Comparison of ENCODE assay signal across 14 cellular contexts in genomic region chr9:27371382-27371781, GRCh38.
DNase-seq lines count a peak whose midpoint lies in the region; ATAC-seq, FAIRE-seq and TF ChIP-seq lines count a peak whose summit lies in the region.
"Had no signal": no experiment of that assay in that cellular context is flagged by ENCODE, and none has a peak within 500 bp of the region (broad histone marks: within the 10 kb centered on the region; RNA-seq: fewer than 3 reads in every experiment).

No MANE protein-coding gene starts in this region.

- no peaks in the 10 kb centered on the region for H3K79me2 ChIP-seq in Karpas-422 (ENCODE audit: low read length)

- FAIRE-seq in colon (lab: Jason Lieb, UNC): peak; percentile 93

- H3K4me3 ChIP-seq in Karpas-422 (ENCODE audit: low read length) (no peak overlapping the region), lung (no peak overlapping the region)

- H3K9me3 ChIP-seq in Karpas-422 (ENCODE audit: low read length) (no peaks in the 10 kb centered on the region), lung (ENCODE audit: control insufficient read depth in 2 of 2, insufficient read depth in 1 of 2, low read length in 1 of 2) (no peaks in the 10 kb centered on the region)

- H3K36me3 Mint-ChIP-seq in osteocyte (ENCODE audit: unreplicated experiment): no peaks in the 10 kb centered on the region

- peak overlapping the region; percentile 12 for H3K4me2 ChIP-seq in Karpas-422 (ENCODE audit: low read depth, low read length, poor library complexity, severe bottlenecking)

- H2AFZ ChIP-seq in Karpas-422 (ENCODE audit: low read length): no peak overlapping the region

- no peak overlapping the region for H3K9ac ChIP-seq in Karpas-422 (ENCODE audit: low read length)

- H3K4me1 ChIP-seq in Karpas-422 (ENCODE audit: low read length): peaks cover 54% of the 10 kb centered on the region
- peaks cover 0 to 5% of the 10 kb centered on the region in 2 donors for H3K4me1 ChIP-seq in lung (ENCODE audit: control insufficient read depth in 2 of 2, insufficient read depth in 2 of 2, low read length in 2 of 2)

- peaks cover 59% of the 10 kb centered on the region for H3K4me1 Mint-ChIP-seq in osteocyte (ENCODE audit: unreplicated experiment)

- no peak overlapping the region for H3K27ac Mint-ChIP-seq in osteocyte (ENCODE audit: unreplicated experiment)
- H3K27ac Mint-ChIP-seq: effector memory CD8-positive, alpha-beta T cell had no signal

- H3K4me3 Mint-ChIP-seq in osteocyte (ENCODE audit: unreplicated experiment): no peak overlapping the region
- H3K4me3 Mint-ChIP-seq: effector memory CD8-positive, alpha-beta T cell had no signal

- ATAC-seq in lung (ENCODE audit: insufficient read depth, low FRiP score): peak; percentile 38
- ATAC-seq in GM19397 (IDR thresholded peaks at IDR 0.05; ENCODE audit: unreplicated experiment): no peak
- no peak for ATAC-seq in HG03520 (IDR thresholded peaks at IDR 0.05; ENCODE audit: unreplicated experiment)
- ATAC-seq: effector memory CD8-positive, alpha-beta T cell had no signal

- H3K27ac ChIP-seq in 22Rv1: peak overlapping the region; percentile 81
- H3K27ac ChIP-seq in Karpas-422 (ENCODE audit: low read length): no peak overlapping the region
- peak overlapping the region in 1 of 2 donors; percentile 24 for H3K27ac ChIP-seq in lung (ENCODE audit: low read depth in 1 of 2, low read length in 1 of 2)

- DNase-seq in Karpas-422: no peak
- no peak for DNase-seq in lung (ENCODE audit: low spot score)
- DNase-seq in NCI-H2029 (lab: John Stamatoyannopoulos, UW): no peak
- no peak for DNase-seq in osteocyte (ENCODE audit: extremely low spot score, unreplicated experiment)
- DNase-seq: activated T-cell treated with anti-CD3 and anti-CD28 coated beads, Interleukin-2, amount 50 U/mL, for 1 hour; aorta; effector memory CD8-positive, alpha-beta T cell; NCI-H1048; posterior cingulate gyrus; stimulated activated CD4-positive, alpha-beta T cell treated with anti-CD3 and anti-CD28 coated beads, Interleukin-1b, Interleukin-23, amount 100 ng/mL, for 48 hours had no signal

- TF ChIP-seq CTCF in 22Rv1 (IDR thresholded peaks at IDR 0.05) (no peak), lung (IDR thresholded peaks at IDR 0.05; ENCODE audit: control extremely low read depth, extremely low read depth) (no peak), osteocyte (IDR thresholded peaks at IDR 0.05) (no peak)

- H3K36me3 ChIP-seq in Karpas-422 (ENCODE audit: insufficient read depth, low read length) (no peaks in the 10 kb centered on the region), lung (ENCODE audit: control insufficient read depth in 2 of 2, insufficient read depth in 2 of 2, low read length in 2 of 2) (no peaks in the 10 kb centered on the region)

- 57 to 86% methylated on average over 5 of the region's 5 CpGs for WGBS in lung, 2 donors

- H3K27me3 Mint-ChIP-seq in osteocyte (ENCODE audit: unreplicated experiment): peaks cover 14% of the 10 kb centered on the region

- no peaks in the 10 kb centered on the region for H3K9me2 ChIP-seq in Karpas-422 (replicated peaks; ENCODE audit: insufficient read depth, low read length)

- H3K27me3 ChIP-seq in Karpas-422 (ENCODE audit: low read length) (no peaks in the 10 kb centered on the region), lung (ENCODE audit: control insufficient read depth, insufficient read depth) (no peaks in the 10 kb centered on the region)

- no peaks in the 10 kb centered on the region for H4K20me1 ChIP-seq in Karpas-422 (ENCODE audit: insufficient read depth, low read depth, low read length)

- H3K9me3 Mint-ChIP-seq in osteocyte (ENCODE audit: unreplicated experiment): no peaks in the 10 kb centered on the region
- H3K9me3 Mint-ChIP-seq: effector memory CD8-positive, alpha-beta T cell had no signal
